ENCODE assay signal across 11 cellular contexts in the genomic region with DNA sequence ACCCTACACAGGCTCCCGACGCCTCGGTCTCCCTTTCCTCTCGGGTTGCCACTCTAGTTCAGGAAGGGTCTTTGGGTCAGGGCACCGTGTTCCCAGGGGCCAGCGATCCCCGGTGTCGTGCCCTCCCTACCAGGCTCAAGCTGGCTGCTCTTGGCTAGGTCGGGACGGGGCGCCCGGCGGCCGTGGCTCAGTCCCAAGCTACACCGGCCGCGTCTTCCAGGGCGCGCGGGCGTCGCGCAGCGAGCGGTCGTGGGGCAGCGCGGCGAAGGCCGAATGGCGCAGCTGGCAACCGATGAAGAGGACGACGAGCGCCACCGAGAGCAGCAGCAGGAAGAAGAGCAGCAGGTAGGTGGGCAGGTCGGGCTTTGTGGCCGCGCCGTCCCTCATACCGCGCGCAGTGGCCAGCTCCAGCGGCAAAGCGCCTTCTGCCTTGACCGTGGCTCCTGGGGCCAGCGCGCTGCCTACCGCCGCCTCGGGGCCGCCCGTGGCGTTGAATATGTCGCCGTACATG. TPM values are rescaled to one million over a fixed set of nuclear protein-coding genes. Genes with fewer than 3 reads are reported as not detected.
A peak's percentile ranks its signal among the peaks of the same experiment; 100 is the strongest.
DNase-seq lines count a peak whose midpoint lies in the region; ATAC-seq and TF ChIP-seq lines count a peak whose summit lies in the region.
"Had no signal": no experiment of that assay in that cellular context is flagged by ENCODE, and none has a peak within 500 bp of the region (broad histone marks: within the 10 kb centered on the region; RNA-seq: fewer than 3 reads in every experiment).

No MANE protein-coding gene starts in this region.

- BruUV-seq in MCF 10A (replicated peaks; lab: Mats Ljungman, UMichigan): no TSS peak

- H3K27me3 Mint-ChIP-seq in MCF 10A (ENCODE audit: insufficient read depth, unreplicated experiment): peaks cover 39% of the 10 kb centered on the region
- peaks cover 58% of the 10 kb centered on the region for H3K27me3 Mint-ChIP-seq in mesothelial cell of epicardium (ENCODE audit: low read depth)

- H3K36me3 Mint-ChIP-seq in MCF 10A (ENCODE audit: insufficient read depth, unreplicated experiment) (peaks cover 11% of the 10 kb centered on the region), mesothelial cell of epicardium (peaks cover 18% of the 10 kb centered on the region)

- DNase-seq in breast epithelium (ENCODE audit: low spot score in 2 of 2) (no peak), MCF 10A (ENCODE audit: unreplicated experiment) (no peak), mesothelial cell of epicardium (ENCODE audit: low spot score in 2 of 2, unreplicated experiment in 2 of 2) (peak in 1 of 2 experiments; percentile 47), vagina (ENCODE audit: extremely low spot score in 2 of 2) (no peak), NCI-H1930 (lab: John Stamatoyannopoulos, UW) (no peak), mucosa of gallbladder (ENCODE audit: low spot score) (no peak)
- DNase-seq: activated naive CD8-positive, alpha-beta T cell treated with anti-CD3 and anti-CD28 coated beads, Interleukin-2, amount 10 ng/mL, durations not matched to agents 7 days and 5 days had no signal

- H3K4me3 Mint-ChIP-seq in MCF 10A (ENCODE audit: unreplicated experiment) (no peak overlapping the region), mesothelial cell of epicardium (peak overlapping the region; percentile 69)
- H3K4me3 Mint-ChIP-seq: activated naive CD8-positive, alpha-beta T cell treated with anti-CD3 and anti-CD28 coated beads, Interleukin-2, amount 10 ng/mL, durations not matched to agents 7 days and 5 days had no signal

- no peak overlapping the region for H3K27ac Mint-ChIP-seq in MCF 10A (ENCODE audit: low read depth, unreplicated experiment)
- no peak overlapping the region for H3K27ac Mint-ChIP-seq in mesothelial cell of epicardium
- H3K27ac Mint-ChIP-seq: activated naive CD8-positive, alpha-beta T cell treated with anti-CD3 and anti-CD28 coated beads, Interleukin-2, amount 10 ng/mL, durations not matched to agents 7 days and 5 days had no signal

- H3K9me3 ChIP-seq in breast epithelium: no peaks in the 10 kb centered on the region
- no peaks in the 10 kb centered on the region for H3K9me3 ChIP-seq in vagina

- no peaks in the 10 kb centered on the region for H3K9me3 Mint-ChIP-seq in MCF 10A (ENCODE audit: unreplicated experiment)
- no peaks in the 10 kb centered on the region for H3K9me3 Mint-ChIP-seq in mesothelial cell of epicardium
- H3K9me3 Mint-ChIP-seq: activated naive CD8-positive, alpha-beta T cell treated with anti-CD3 and anti-CD28 coated beads, Interleukin-2, amount 10 ng/mL, durations not matched to agents 7 days and 5 days had no signal

- no peak for TF ChIP-seq CTCF in breast epithelium (IDR thresholded peaks at IDR 0.05)
- no peak for TF ChIP-seq CTCF in MCF 10A (IDR thresholded peaks at IDR 0.05; ENCODE audit: unreplicated experiment)
- TF ChIP-seq CTCF in mesothelial cell of epicardium (IDR thresholded peaks at IDR 0.05; ENCODE audit: unreplicated experiment): no peak
- no peak for TF ChIP-seq CTCF in vagina (IDR thresholded peaks at IDR 0.05)

- no peak for TF ChIP-seq POLR2A in breast epithelium (IDR thresholded peaks at IDR 0.05)
- no peak for TF ChIP-seq POLR2A in vagina (IDR thresholded peaks at IDR 0.05)

- intact Hi-C loops in breast epithelium (cut with DNase I; ENCODE audit: low total_unique reads) (no loop called here), MCF 10A (cut with micrococcal nuclease) (no loop called here), vagina (cut with DNase I) (no loop called here)

- POLR2A ChIA-PET in MCF 10A (lab: Yijun Ruan, JAX): interaction anchor here (0.5 to 1.2 kb wide), 3 partner anchors 10 to 582 kb away, joined by 3 read pairs; no protein-coding TSS in a partner anchor

- CTCF ChIA-PET in MCF 10A (lab: Yijun Ruan, JAX): interaction anchor here (0.7 to 0.8 kb wide), 3 partner anchors 13 to 325 kb away, joined by 3 read pairs; no protein-coding TSS in a partner anchor

- peaks cover 0 to 50% of the 10 kb centered on the region in 2 donors for H3K27me3 ChIP-seq in breast epithelium
- H3K27me3 ChIP-seq in vagina: no peaks in the 10 kb centered on the region

- H3K36me3 ChIP-seq in breast epithelium: peaks cover 4% of the 10 kb centered on the region
- H3K36me3 ChIP-seq in vagina: peaks cover 0 to 16% of the 10 kb centered on the region in 2 donors

- H3K4me1 Mint-ChIP-seq in MCF 10A (ENCODE audit: insufficient read depth, unreplicated experiment) (no peaks in the 10 kb centered on the region), mesothelial cell of epicardium (peaks cover 6% of the 10 kb centered on the region)
- H3K4me1 Mint-ChIP-seq: activated naive CD8-positive, alpha-beta T cell treated with anti-CD3 and anti-CD28 coated beads, Interleukin-2, amount 10 ng/mL, durations not matched to agents 7 days and 5 days had no signal

- ATAC-seq in esophagus mucosa (peak; percentile 46), GM21737 (IDR thresholded peaks at IDR 0.05; ENCODE audit: unreplicated experiment) (no peak)

- peak overlapping the region; percentile 36 to 61 (median 40) for H3K4me3 ChIP-seq in breast epithelium
- H3K4me3 ChIP-seq in vagina: peak overlapping the region; percentile 29 to 47

- no peak overlapping the region for H3K27ac ChIP-seq in breast epithelium
- H3K27ac ChIP-seq in vagina: no peak overlapping the region
- H3K27ac ChIP-seq: C4-2B had no signal

- peaks cover 0 to 10% of the 10 kb centered on the region in 2 donors for H3K4me1 ChIP-seq in breast epithelium
- peaks cover 28% of the 10 kb centered on the region for H3K4me1 ChIP-seq in vagina

RNA-seq across cellular contexts. Expression of gene SMIM32, which starts 0.9 kb away (rescaled TPM):
- total RNA-seq in breast epithelium (not detected), MCF 10A (2022) (not detected in 2 replicates), esophagus mucosa (not detected), mesothelial cell of epicardium (0.22 to 0.32 TPM (median 0.31 TPM) in 3 replicates), vagina (not detected), mucosa of gallbladder (33.1 TPM)
- total RNA-seq: activated naive CD8-positive, alpha-beta T cell treated with anti-CD3 and anti-CD28 coated beads, Interleukin-2, amount 10 ng/mL, durations not matched to agents 7 days and 5 days; SK-MEL-5 had no signal

RNA-seq across cellular contexts. Expression of gene SMAD5, which starts 59.4 kb away (rescaled TPM):
- total RNA-seq in breast epithelium: 10 to 100 TPM; 45.6 to 63.7 (median 52.4) TPM
- 97.4 and 106 TPM in 2 replicates for total RNA-seq in MCF 10A (2022)
- 46.8 TPM for total RNA-seq in esophagus mucosa
- 93.4 to 102 TPM (median 93.6 TPM) in 3 replicates for total RNA-seq in mesothelial cell of epicardium
- 40.0 TPM for total RNA-seq in vagina
- total RNA-seq in mucosa of gallbladder: 65.6 TPM

Comparison
In these comparisons a context has a peak if more than half of its experiments do, and no peak if none do; other contexts are left out.
1. RNA of gene SMIM32, which starts 0.9 kb away (total RNA-seq): 33.1 TPM in mucosa of gallbladder (single experiment); 0.22 to 0.32 TPM in mesothelial cell of epicardium, not detected in breast epithelium, not detected in MCF 10A, not detected in esophagus mucosa (single experiment) and not detected in vagina (single experiment); every median in the first group is over 10 times any median in the second.